In genomic region chr1:101742513-101742912, GRCh38 we compare ENCODE assay signal across 27 cellular contexts.
"Had no signal": no experiment of that assay in that cellular context is flagged by ENCODE, and none has a peak within 500 bp of the region (broad histone marks: within the 10 kb centered on the region; RNA-seq: fewer than 3 reads in every experiment).

No MANE protein-coding gene starts in this region.

- H3K4me1 ChIP-seq: left lung, lower lobe of right lung, neural progenitor cell, parathyroid adenoma, psoas muscle, right lobe of liver, stomach, testis, thyroid gland, transverse colon, upper lobe of left lung had no signal

- H2AFZ ChIP-seq: neural progenitor cell, parathyroid adenoma had no signal

- DNase-seq: hippocampal formation; kidney; left colon; left lung; lower lobe of right lung; naive B cell; natural killer cell; nephron progenitor cell; occipital lobe; psoas muscle; right lobe of liver; stimulated activated CD4-positive, alpha-beta T cell treated with anti-CD3 and anti-CD28 coated beads, Interleukin-1b, Interleukin-23, amount 100 ng/mL, for 48 hours; stimulated activated CD4-positive, alpha-beta T cell treated with anti-CD3 and anti-CD28 coated beads, Interleukin-2, amount 100 ng/mL, for 48 hours; stimulated activated CD4-positive, alpha-beta T cell treated with anti-CD3 and anti-CD28 coated beads, Interleukin-4, amount 100 ng/mL, for 4 hours; stimulated activated naive B cell treated with anti-CD40 and anti-IgM and Interleukin-4, amounts not matched to agents 10 μg/mL and 1 μg/mL and 100 μg/mL, for 72 hours; stimulated activated naive CD8-positive, alpha-beta T cell treated with anti-CD3 and anti-CD28 coated beads, Interleukin-15, Interleukin-2, amounts not matched to agents 100 U/mL and 50 U/mL, for 24 hours; stomach; testis; thyroid gland; transverse colon; upper lobe of left lung had no signal

- H3K27ac ChIP-seq: left lung, lower lobe of right lung, neural progenitor cell, neutrophil, parathyroid adenoma, psoas muscle, right lobe of liver, stomach, testis, thyroid gland, transverse colon, upper lobe of left lung had no signal

- H3K79me2 ChIP-seq: parathyroid adenoma had no signal

- ATAC-seq: left colon; left lung; lower lobe of right lung; natural killer cell; psoas muscle; right lobe of liver; stimulated activated naive B cell treated with anti-CD40 and anti-IgM and Interleukin-4, amounts not matched to agents 10 μg/mL and 1 μg/mL and 100 μg/mL, for 72 hours; stimulated activated naive CD8-positive, alpha-beta T cell treated with anti-CD3 and anti-CD28 coated beads, Interleukin-15, Interleukin-2, amounts not matched to agents 100 U/mL and 50 U/mL, for 24 hours had no signal

- H3K27me3 ChIP-seq: left lung, neural progenitor cell, neutrophil, right lobe of liver, stomach, testis, thyroid gland, transverse colon, upper lobe of left lung had no signal

- FAIRE-seq: islet of Langerhans, kidney, urothelium cell line had no signal

- H3K4me3 ChIP-seq: left lung, lower lobe of right lung, neural progenitor cell, psoas muscle, right lobe of liver, smooth muscle cell, stomach, testis, thyroid gland, transverse colon, upper lobe of left lung had no signal

- H3K9me3 ChIP-seq: left lung, lower lobe of right lung, neutrophil, psoas muscle, right lobe of liver, stomach, testis, thyroid gland, transverse colon, upper lobe of left lung had no signal

- H3K4me2 ChIP-seq: neural progenitor cell, smooth muscle cell had no signal

- H3K36me3 ChIP-seq: left lung, lower lobe of right lung, neural progenitor cell, neutrophil, right lobe of liver, stomach, thyroid gland, transverse colon, upper lobe of left lung had no signal
